10 cellular contexts compared by ENCODE assay signal in genomic region chr14:75144944-75145343, GRCh38. TPM values are rescaled to one million over a fixed set of nuclear protein-coding genes. Genes with fewer than 3 reads are reported as not detected.
DNase-seq lines count a peak whose midpoint lies in the region; ATAC-seq and TF ChIP-seq lines count a peak whose summit lies in the region.
"Had no signal": no experiment of that assay in that cellular context is flagged by ENCODE, and none has a peak within 500 bp of the region (broad histone marks: within the 10 kb centered on the region; RNA-seq: fewer than 3 reads in every experiment).

No MANE protein-coding gene starts in this region.

- no peaks in the 10 kb centered on the region for H3K9me3 Mint-ChIP-seq in activated T-helper 2 cell treated with anti-CD3 and anti-CD28 coated beads, Interferon-gamma antibody, Interleukin-2, Interleukin-4, amounts not matched to agents 10 μg/mL and 5 μg/mL and 100 μg/mL, durations not matched to agents 14 hours and 24 hours and 36 hours

- TF ChIP-seq CTCF in heart left ventricle (IDR thresholded peaks at IDR 0.05) (no peak), choroid plexus epithelial cell (conservative IDR thresholded peaks at IDR 0.05; ENCODE audit: low read depth, low read length) (no peak), vagina (IDR thresholded peaks at IDR 0.05) (no peak)

- H3K4me3 ChIP-seq in heart left ventricle (no peak overlapping the region), choroid plexus epithelial cell (ENCODE audit: low read depth, low read length) (no peak overlapping the region), vagina (no peak overlapping the region)

- peaks cover 53% of the 10 kb centered on the region for H3K4me1 Mint-ChIP-seq in activated T-helper 2 cell treated with anti-CD3 and anti-CD28 coated beads, Interferon-gamma antibody, Interleukin-2, Interleukin-4, amounts not matched to agents 10 μg/mL and 5 μg/mL and 100 μg/mL, durations not matched to agents 14 hours and 24 hours and 36 hours (ENCODE audit: low read depth)

- DNase-seq in heart left ventricle = peak in 3 of 5 donors; percentile 21 to 37 (median 31)
- no peak for DNase-seq in cardiac septum (ENCODE audit: low spot score)
- DNase-seq in choroid plexus epithelial cell (ENCODE audit: low read depth) = peak; percentile 79
- DNase-seq in midbrain (lab: John Stamatoyannopoulos, UW) = peak; percentile 21
- no peak for DNase-seq in vagina (ENCODE audit: extremely low spot score in 2 of 2)
- no peak for DNase-seq in activated T-helper 2 cell treated with anti-CD3 and anti-CD28 coated beads, Interferon-gamma antibody, Interleukin-2, Interleukin-4, amounts not matched to agents 10 μg/mL and 5 μg/mL and 100 μg/mL, durations not matched to agents 14 hours and 24 hours and 36 hours (ENCODE audit: low spot score)
- no peak for DNase-seq in 8988T
- DNase-seq: IMR-90, NCI-H524 treated with DMSO at 0.1 percent for 48 hours had no signal

- H3K27ac ChIP-seq in heart left ventricle (peak overlapping the region in 9 of 12 donors; percentile 4 to 90 (median 26)), vagina (peak overlapping the region; percentile 25)

- H3K36me3 ChIP-seq in heart left ventricle (peaks cover 0 to 27% (median 14%) of the 10 kb centered on the region in 9 donors), vagina (peaks cover 0 to 8% of the 10 kb centered on the region in 2 donors)

- ATAC-seq in heart left ventricle (peak in 3 of 4 donors; percentile 19 to 57 (median 44)), GM21723 (IDR thresholded peaks at IDR 0.05; ENCODE audit: unreplicated experiment) (no peak)

- no peaks in the 10 kb centered on the region for H3K9me3 ChIP-seq in heart left ventricle
- no peaks in the 10 kb centered on the region for H3K9me3 ChIP-seq in vagina

- H3K4me3 Mint-ChIP-seq in activated T-helper 2 cell treated with anti-CD3 and anti-CD28 coated beads, Interferon-gamma antibody, Interleukin-2, Interleukin-4, amounts not matched to agents 10 μg/mL and 5 μg/mL and 100 μg/mL, durations not matched to agents 14 hours and 24 hours and 36 hours (ENCODE audit: low read depth) = no peak overlapping the region

- intact Hi-C loops in heart left ventricle (cut with DNase I) = loop anchor here in 2 of 10 donors (5.0 kb wide), 2 partner anchors 32 to 132 kb away; partner anchors contain the start of genes FOS (in 1 of the 2) and TMED10 (in 1 of the 2)
- intact Hi-C loops in cardiac septum (cut with DNase I) = loop anchor here (5.0 kb wide), 1 partner anchor 132 kb away; the partner anchor contains the start of gene FOS
- intact Hi-C loops in vagina (cut with DNase I) = no loop called here
- intact Hi-C loops in activated T-helper 2 cell treated with anti-CD3 and anti-CD28 coated beads, Interferon-gamma antibody, Interleukin-2, Interleukin-4, amounts not matched to agents 10 μg/mL and 5 μg/mL and 100 μg/mL, durations not matched to agents 14 hours and 24 hours and 36 hours (cut with micrococcal nuclease) = no loop called here

- H3K4me1 ChIP-seq in heart left ventricle (peaks cover 3 to 98% (median 50%) of the 10 kb centered on the region in 12 donors), vagina (peaks cover 74% of the 10 kb centered on the region)

- peaks cover 50% of the 10 kb centered on the region for H3K36me3 Mint-ChIP-seq in activated T-helper 2 cell treated with anti-CD3 and anti-CD28 coated beads, Interferon-gamma antibody, Interleukin-2, Interleukin-4, amounts not matched to agents 10 μg/mL and 5 μg/mL and 100 μg/mL, durations not matched to agents 14 hours and 24 hours and 36 hours (ENCODE audit: low read depth)

- no peaks in the 10 kb centered on the region for H3K27me3 Mint-ChIP-seq in activated T-helper 2 cell treated with anti-CD3 and anti-CD28 coated beads, Interferon-gamma antibody, Interleukin-2, Interleukin-4, amounts not matched to agents 10 μg/mL and 5 μg/mL and 100 μg/mL, durations not matched to agents 14 hours and 24 hours and 36 hours (ENCODE audit: low read depth)

- H3K27ac Mint-ChIP-seq in activated T-helper 2 cell treated with anti-CD3 and anti-CD28 coated beads, Interferon-gamma antibody, Interleukin-2, Interleukin-4, amounts not matched to agents 10 μg/mL and 5 μg/mL and 100 μg/mL, durations not matched to agents 14 hours and 24 hours and 36 hours = no peak overlapping the region

- TF ChIP-seq POLR2A in heart left ventricle (IDR thresholded peaks at IDR 0.05) (no peak), vagina (IDR thresholded peaks at IDR 0.05) (no peak)

- WGBS in heart left ventricle, 4 donors = 64 to 75% (median 70%) methylated on average over 4 to 5 of the region's 5 CpGs

- H3K27me3 ChIP-seq in heart left ventricle (no peaks in the 10 kb centered on the region), vagina (no peaks in the 10 kb centered on the region)

RNA-seq across cellular contexts. Expression of gene NEK9, which starts 18.1 kb away (rescaled TPM):
- total RNA-seq in heart left ventricle (100 to 1,000 TPM in 4 of 9 donors, 10 to 100 TPM in 5; 69.0 to 114 (median 98.3) TPM), cardiac septum (115 TPM), vagina (58.4 TPM)
- polyA plus RNA-seq in heart left ventricle = 10 to 100 TPM; 40.1 to 41.3 TPM
- total RNA-seq in activated T-helper 2 cell treated with anti-CD3 and anti-CD28 coated beads, Interferon-gamma antibody, Interleukin-2, Interleukin-4, amounts not matched to agents 10 μg/mL and 5 μg/mL and 100 μg/mL, durations not matched to agents 14 hours and 24 hours and 36 hours = 58.1 and 69.8 TPM in 2 replicates

RNA-seq across cellular contexts. Expression of gene TMED10, which starts 31.5 kb away (rescaled TPM):
- total RNA-seq in heart left ventricle = 100 to 1,000 TPM; 235 to 362 (median 275) TPM
- 100 to 1,000 TPM in 1 of 2 donors, 10 to 100 TPM in 1; 56.4 to 398 TPM for polyA plus RNA-seq in heart left ventricle
- total RNA-seq in cardiac septum = 283 TPM
- 249 TPM for total RNA-seq in vagina
- 231 and 248 TPM in 2 replicates for total RNA-seq in activated T-helper 2 cell treated with anti-CD3 and anti-CD28 coated beads, Interferon-gamma antibody, Interleukin-2, Interleukin-4, amounts not matched to agents 10 μg/mL and 5 μg/mL and 100 μg/mL, durations not matched to agents 14 hours and 24 hours and 36 hours

Comparison
In these comparisons a context has a peak if more than half of its experiments do, and no peak if none do; other contexts are left out.
1. DNase-seq: peak in heart left ventricle (3 of 5), choroid plexus epithelial cell (single experiment) and midbrain (single experiment); none in cardiac septum (single experiment), vagina (0 of 2), activated T-helper 2 cell treated with anti-CD3 and anti-CD28 coated beads, Interferon-gamma antibody, Interleukin-2, Interleukin-4, amounts not matched to agents 10 μg/mL and 5 μg/mL and 100 μg/mL, durations not matched to agents 14 hours and 24 hours and 36 hours (single experiment) and 8988T (single experiment).